32 cellular contexts compared by ENCODE assay signal in the genomic region with DNA sequence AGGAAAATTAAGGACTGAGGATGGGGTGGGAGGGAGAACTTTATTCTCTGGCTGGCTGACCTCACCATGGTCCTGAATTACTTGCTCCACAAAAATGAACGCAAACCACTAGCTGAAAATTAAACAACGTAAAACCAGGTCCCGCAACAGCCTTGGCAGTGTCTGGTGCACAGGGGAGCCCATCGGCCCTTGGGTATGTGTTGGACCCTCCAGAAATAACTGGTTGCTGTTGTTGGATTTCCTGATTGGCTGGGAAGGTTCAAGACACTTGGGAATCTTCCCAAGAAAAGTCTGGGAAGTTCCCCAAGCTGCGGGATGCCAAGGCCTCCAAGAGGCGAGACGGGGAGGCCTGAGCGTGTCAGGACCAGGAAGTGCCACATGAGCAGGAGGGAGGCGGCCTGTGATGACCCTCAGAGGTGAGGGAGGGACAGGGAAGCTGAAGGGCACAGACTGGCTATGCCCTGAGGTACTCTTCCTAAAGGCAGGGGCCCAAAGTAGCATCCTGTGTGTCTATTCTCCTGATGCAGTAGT. TPM values are rescaled to one million over a fixed set of nuclear protein-coding genes. Genes with fewer than 3 reads are reported as not detected.
"Had no signal": no experiment of that assay in that cellular context is flagged by ENCODE, and none has a peak within 500 bp of the region (broad histone marks: within the 10 kb centered on the region; RNA-seq: fewer than 3 reads in every experiment).

No MANE protein-coding gene starts in this region.

- H3K4me3 ChIP-seq: adrenal gland, ascending aorta, esophagus squamous epithelium, gastroesophageal sphincter, hepatocyte, lung, mucosa of descending colon, ovary, prostate gland, smooth muscle cell, suprapubic skin, tibial nerve had no signal

- H3K36me3 ChIP-seq: ovary had no signal

- H3K27ac ChIP-seq: adrenal gland, ascending aorta, epithelial cell of prostate, esophagus squamous epithelium, gastroesophageal sphincter, hepatocyte, neutrophil, ovary, prostate gland, suprapubic skin had no signal

- H3K4me1 ChIP-seq: ascending aorta, prostate gland had no signal

- DNase-seq: activated CD4-positive, alpha-beta memory T cell treated with anti-CD3 and anti-CD28 coated beads for 36 hours; activated CD4-positive, alpha-beta T cell treated with anti-CD3 and anti-CD28 coated beads, Interleukin-2, amount 10 ng/mL, durations not matched to agents 24 days and 14 days; activated CD4-positive, CD25-positive, alpha-beta regulatory T cell treated with anti-CD3 and anti-CD28 coated beads, Interleukin-2, amount 50 U/mL, for 72 hours; activated CD8-positive, alpha-beta memory T cell treated with anti-CD3 and anti-CD28 coated beads, Interleukin-2, amount 50 U/mL, for 4 hours; activated effector memory CD4-positive, alpha-beta T cell treated with anti-CD3 and anti-CD28 coated beads, Interleukin-2, amount 50 U/mL, for 16 hours; activated naive CD4-positive, alpha-beta T cell treated with anti-CD3 and anti-CD28 coated beads for 36 hours; activated naive CD8-positive, alpha-beta T cell treated with anti-CD3 and anti-CD28 coated beads for 36 hours; activated T-cell treated with anti-CD3 and anti-CD28 coated beads, Interleukin-2, amount 50 U/mL, for 1 hour; adrenal gland; central memory CD4-positive, alpha-beta T cell; effector CD4-positive, alpha-beta T cell; esophagus squamous epithelium; ovary; retina; stimulated activated CD4-positive, alpha-beta T cell treated with anti-CD3 and anti-CD28 coated beads, Interleukin-15, amount 100 ng/mL, for 24 hours; stimulated activated CD4-positive, alpha-beta T cell treated with anti-CD3 and anti-CD28 coated beads, Interleukin-2, amount 100 ng/mL, for 24 hours; stimulated activated naive CD4-positive, alpha-beta T cell; T-helper 17 cell; T1000 had no signal

- ATAC-seq: gastroesophageal sphincter, left lobe of liver, mucosa of descending colon, T-helper 17 cell had no signal

- H3K9me3 ChIP-seq: adrenal gland, ascending aorta, esophagus squamous epithelium, gastroesophageal sphincter, mucosa of descending colon, neutrophil, ovary, prostate gland, suprapubic skin, tibial nerve had no signal

- H3K27me3 ChIP-seq: adrenal gland, ascending aorta, esophagus squamous epithelium, gastroesophageal sphincter, hepatocyte, neutrophil, ovary, suprapubic skin, tibial nerve had no signal

RNA-seq across cellular contexts. Expression of gene RASL10A, which starts 10.4 kb away (rescaled TPM):
- total RNA-seq: activated naive CD4-positive, alpha-beta T cell treated with anti-CD3 and anti-CD28 coated beads for 36 hours; ascending aorta; smooth muscle cell had no signal
- polyA plus RNA-seq: keratinocyte, smooth muscle cell had no signal
